In the genomic region with DNA sequence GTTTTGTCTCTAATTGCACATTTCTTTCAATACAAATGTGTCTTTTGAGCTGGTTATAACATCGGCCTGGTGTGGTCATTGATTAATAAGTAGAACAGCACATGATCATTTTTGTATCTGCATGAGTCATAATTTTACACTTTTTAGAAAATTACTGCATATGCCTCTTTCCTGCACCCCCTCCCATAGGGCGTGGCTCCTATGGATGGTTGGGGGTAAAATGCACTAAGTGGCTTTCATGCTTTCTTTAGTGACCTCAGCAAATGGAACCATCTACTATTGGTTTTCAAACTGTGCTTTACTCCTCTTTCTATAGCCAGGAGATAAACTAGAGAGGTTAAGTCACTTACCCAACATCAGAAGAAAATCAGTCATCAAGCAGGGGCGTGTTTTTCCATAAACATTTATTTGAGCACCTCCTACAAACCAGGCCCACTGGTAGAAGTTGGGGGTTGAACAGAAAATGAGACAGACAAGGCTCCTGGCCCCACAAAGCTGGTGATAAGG, we compare ENCODE assay signal across 12 cellular contexts. TPM values are rescaled to one million over a fixed set of nuclear protein-coding genes. Genes with fewer than 3 reads are reported as not detected.
DNase-seq lines count a peak whose midpoint lies in the region; ATAC-seq and TF ChIP-seq lines count a peak whose summit lies in the region.
"Had no signal": no experiment of that assay in that cellular context is flagged by ENCODE, and none has a peak within 500 bp of the region (broad histone marks: within the 10 kb centered on the region; RNA-seq: fewer than 3 reads in every experiment).

No MANE protein-coding gene starts in this region.

- ATAC-seq in HG02610 (IDR thresholded peaks at IDR 0.05; ENCODE audit: unreplicated experiment) (no peak), GM18868 (IDR thresholded peaks at IDR 0.05; ENCODE audit: unreplicated experiment) (no peak)
- ATAC-seq: HepG2 had no signal

- peak overlapping the region in 3 of 4 donors; percentile 39 to 89 (median 83) for H3K27ac ChIP-seq in Peyer's patch
- H3K27ac ChIP-seq: epithelial cell of prostate had no signal

- no peak overlapping the region for H3K27ac Mint-ChIP-seq in nephron progenitor cell

- TF ChIP-seq POLR2A in Peyer's patch (IDR thresholded peaks at IDR 0.05): no peak

- H3K9me3 ChIP-seq in Peyer's patch: no peaks in the 10 kb centered on the region
- H3K9me3 ChIP-seq: tibial nerve had no signal

- H3K27me3 ChIP-seq in GM06990 (replicated peaks; ENCODE audit: control insufficient read depth, insufficient read depth, low read length) (no peaks in the 10 kb centered on the region), Peyer's patch (no peaks in the 10 kb centered on the region)
- H3K27me3 ChIP-seq: tibial nerve had no signal

- no peaks in the 10 kb centered on the region for H3K36me3 Mint-ChIP-seq in nephron progenitor cell (ENCODE audit: low read depth)

- H3K27me3 Mint-ChIP-seq in nephron progenitor cell (ENCODE audit: low read depth, poor library complexity): peaks cover 5% of the 10 kb centered on the region

- DNase-seq in GM06990 (ENCODE audit: extremely low read depth, insufficient read length): peak; percentile 59
- no peak for DNase-seq in Peyer's patch
- peak; percentile 25 for DNase-seq in amniotic epithelial cell (ENCODE audit: low read depth)
- DNase-seq in stimulated activated CD4-positive, alpha-beta T cell treated with anti-CD3 and anti-CD28 coated beads, Interleukin-1b, Interleukin-23, amount 100 ng/mL, for 48 hours: peak; percentile 62
- DNase-seq in nephron progenitor cell: no peak
- DNase-seq in NCI-H187 (lab: John Stamatoyannopoulos, UW): no peak
- DNase-seq: Right ventricle myocardium superior had no signal

- H3K4me3 ChIP-seq in GM06990 (replicated peaks; ENCODE audit: low read depth, low read length): peak overlapping the region; percentile 38
- H3K4me3 ChIP-seq in Peyer's patch: no peak overlapping the region
- H3K4me3 ChIP-seq: tibial nerve had no signal

- no peak for TF ChIP-seq CTCF in GM06990 (IDR thresholded peaks at IDR 0.05; ENCODE audit: insufficient read depth, low read length, poor library complexity, severe bottlenecking)
- TF ChIP-seq CTCF in Peyer's patch (IDR thresholded peaks at IDR 0.05): no peak
- TF ChIP-seq CTCF in nephron progenitor cell (IDR thresholded peaks at IDR 0.05): no peak

- H3K36me3 ChIP-seq in GM06990 (ENCODE audit: control insufficient read depth, insufficient read depth, low read length) (peaks cover 5% of the 10 kb centered on the region), Peyer's patch (no peaks in the 10 kb centered on the region)
- H3K36me3 ChIP-seq: tibial nerve had no signal

- peaks cover 94% of the 10 kb centered on the region for H3K4me1 Mint-ChIP-seq in nephron progenitor cell

- no peak overlapping the region for H3K4me3 Mint-ChIP-seq in nephron progenitor cell

- peaks cover 3 to 77% (median 48%) of the 10 kb centered on the region in 4 donors for H3K4me1 ChIP-seq in Peyer's patch

- H3K9me3 Mint-ChIP-seq in nephron progenitor cell: no peaks in the 10 kb centered on the region

RNA-seq across cellular contexts. Expression of a gene that starts 3.8 kb away (rescaled TPM):
- 100 to 1,000 TPM in 1 of 4 donors, 10 to 100 TPM in 3; 11.2 to 228 (median 30.1) TPM for total RNA-seq in Peyer's patch

Comparison
In these comparisons a context has a peak if more than half of its experiments do, and no peak if none do; other contexts are left out.
1. DNase-seq: peak in GM06990 (single experiment), amniotic epithelial cell (single experiment) and stimulated activated CD4-positive, alpha-beta T cell treated with anti-CD3 and anti-CD28 coated beads, Interleukin-1b, Interleukin-23, amount 100 ng/mL, for 48 hours (single experiment); none in Peyer's patch (0 of 3), nephron progenitor cell (single experiment) and NCI-H187 (0 of 2).